9 cellular contexts compared by ENCODE assay signal in genomic region chr19:11094520-11094894, GRCh38. TPM values are rescaled to one million over a fixed set of nuclear protein-coding genes. Genes with fewer than 3 reads are reported as not detected.
A peak's percentile ranks its signal among the peaks of the same experiment; 100 is the strongest.
DNase-seq lines count a peak whose midpoint lies in the region; ATAC-seq, FAIRE-seq and TF ChIP-seq lines count a peak whose summit lies in the region.
"Had no signal": no experiment of that assay in that cellular context is flagged by ENCODE, and none has a peak within 500 bp of the region (broad histone marks: within the 10 kb centered on the region; RNA-seq: fewer than 3 reads in every experiment).

No MANE protein-coding gene starts in this region.

- no peak for FAIRE-seq in RCC 7860 (lab: Jason Lieb, UNC)

- peaks cover 33% of the 10 kb centered on the region for H3K36me3 ChIP-seq in skeletal muscle satellite cell (ENCODE audit: insufficient read depth, low read length)

- peaks cover 46% of the 10 kb centered on the region for H3K4me1 Mint-ChIP-seq in WTC11

- H3K4me2 ChIP-seq in skeletal muscle satellite cell (ENCODE audit: low read length): peak overlapping the region; percentile 72

- H3K4me1 ChIP-seq in skeletal muscle satellite cell (ENCODE audit: control insufficient read depth, insufficient read depth, low read length): peaks cover 56% of the 10 kb centered on the region

- CTCF ChIA-PET in WTC11 (lab: Charles Lee): interaction anchor here (0.6 to 3.8 kb wide), 3 partner anchors 24 to 158 kb away, joined by 3 to 22 read pairs (median 5); no protein-coding TSS in a partner anchor

- no peaks in the 10 kb centered on the region for H3K27me3 Mint-ChIP-seq in WTC11 (ENCODE audit: low read depth)

- peak overlapping the region; percentile 86 for H3K27ac Mint-ChIP-seq in WTC11

- no peak overlapping the region for H3K4me3 Mint-ChIP-seq in WTC11

- H3K9me3 ChIP-seq in skeletal muscle satellite cell (replicated peaks; ENCODE audit: low read length): no peaks in the 10 kb centered on the region

- POLR2A ChIA-PET in WTC11 (lab: Charles Lee): no interaction called here

- H3K4me3 ChIP-seq in GM12865 (ENCODE audit: low read depth, low read length) (peak overlapping the region; percentile 19), fibroblast of mammary gland (ENCODE audit: control insufficient read depth, low read depth, low read length) (peak overlapping the region; percentile 23), skeletal muscle satellite cell (ENCODE audit: low read length) (peak overlapping the region; percentile 32)

- H3K36me3 Mint-ChIP-seq in WTC11: peaks cover 53% of the 10 kb centered on the region

- DNase-seq in GM12865 (ENCODE audit: low read depth) (no peak), WTC11 (ENCODE audit: low spot score) (no peak), fibroblast of mammary gland (ENCODE audit: low read depth) (no peak), NCI-H1694 treated with DMSO at 0.1 percent for 48 hours (lab: John Stamatoyannopoulos, UW) (no peak), RCC 7860 (ENCODE audit: low spot score) (no peak)
- DNase-seq in effector CD8-positive, alpha-beta T cell (lab: John Stamatoyannopoulos, UW): no peak
- DNase-seq: NCI-H187 had no signal

- ATAC-seq in WTC11: no peak
- no peak for ATAC-seq in HG03135 (IDR thresholded peaks at IDR 0.05; ENCODE audit: unreplicated experiment)

- TF ChIP-seq CTCF in GM12865 (IDR thresholded peaks at IDR 0.05; ENCODE audit: insufficient read depth, low read depth, low read length, missing control alignments): no peak
- TF ChIP-seq CTCF in WTC11 (IDR thresholded peaks at IDR 0.05): no peak
- no peak for TF ChIP-seq CTCF in fibroblast of mammary gland (conservative IDR thresholded peaks at IDR 0.05; ENCODE audit: control insufficient read depth, insufficient read depth, low read depth, low read length)

- H3K9me3 Mint-ChIP-seq in WTC11: no peaks in the 10 kb centered on the region

- no peaks in the 10 kb centered on the region for H3K27me3 ChIP-seq in skeletal muscle satellite cell (ENCODE audit: control insufficient read depth, insufficient read depth, low read length)

- peak overlapping the region; percentile 37 for H3K9ac ChIP-seq in skeletal muscle satellite cell (ENCODE audit: low read depth, low read length)

TF ChIP-seq in WTC11, 78 proteins besides CTCF, POLR2A, EP300 and RAD21:
- no peak for TF ChIP-seq AR (CRISPR knock-in tag; IDR thresholded peaks at IDR 0.05)
- no peak for TF ChIP-seq JAZF1 (CRISPR knock-in tag; IDR thresholded peaks at IDR 0.05)
- no peak for TF ChIP-seq HMGXB4 (CRISPR knock-in tag; IDR thresholded peaks at IDR 0.05)
- no peak for TF ChIP-seq GTF2I (CRISPR knock-in tag; conservative IDR thresholded peaks at IDR 0.05)
- TF ChIP-seq ERG (CRISPR knock-in tag; IDR thresholded peaks at IDR 0.05): no peak
- TF ChIP-seq NR1H2 (CRISPR knock-in tag; IDR thresholded peaks at IDR 0.05): no peak
- TF ChIP-seq NFYB (CRISPR knock-in tag; conservative IDR thresholded peaks at IDR 0.05; ENCODE audit: low read depth): no peak

RNA-seq across cellular contexts. Expression of gene LDLR, which starts 5.2 kb away (rescaled TPM):
- 93.5 to 98.9 TPM (median 97.8 TPM) in 3 replicates for total RNA-seq in WTC11 (2021)
- 85.8 and 177 TPM in 2 replicates for total RNA-seq in skeletal muscle satellite cell (2012; rRNA removed)
